Comparison of ENCODE assay signal across 10 cellular contexts in genomic region chr12:111274820-111275219, GRCh38.
DNase-seq lines count a peak whose midpoint lies in the region; ATAC-seq, FAIRE-seq and TF ChIP-seq lines count a peak whose summit lies in the region.
"Had no signal": no experiment of that assay in that cellular context is flagged by ENCODE, and none has a peak within 500 bp of the region (broad histone marks: within the 10 kb centered on the region; RNA-seq: fewer than 3 reads in every experiment).

No MANE protein-coding gene starts in this region.

- TF ChIP-seq RAD21 in Ishikawa (IDR thresholded peaks at IDR 0.05; ENCODE audit: low read depth) = peak; percentile 41

- H3K4me1 Mint-ChIP-seq in mesothelial cell of epicardium = peaks cover 9% of the 10 kb centered on the region
- no peaks in the 10 kb centered on the region for H3K4me1 Mint-ChIP-seq in activated CD4-positive, alpha-beta T cell treated with anti-CD3 and anti-CD28 coated beads, Interleukin-2, amount 10 ng/mL, durations not matched to agents 24 days and 14 days

- peaks cover 51% of the 10 kb centered on the region for H3K27me3 ChIP-seq in adipocyte (replicated peaks; ENCODE audit: control insufficient read depth, insufficient read depth, low read length)

- H3K36me3 ChIP-seq in adipocyte (ENCODE audit: control insufficient read depth, insufficient read depth, low read length, severe bottlenecking) = no peaks in the 10 kb centered on the region

- no peak overlapping the region for H3K27ac Mint-ChIP-seq in mesothelial cell of epicardium
- no peak overlapping the region for H3K27ac Mint-ChIP-seq in activated CD4-positive, alpha-beta T cell treated with anti-CD3 and anti-CD28 coated beads, Interleukin-2, amount 10 ng/mL, durations not matched to agents 24 days and 14 days

- H3K36me3 Mint-ChIP-seq in mesothelial cell of epicardium = peaks cover 6% of the 10 kb centered on the region
- H3K36me3 Mint-ChIP-seq in activated CD4-positive, alpha-beta T cell treated with anti-CD3 and anti-CD28 coated beads, Interleukin-2, amount 10 ng/mL, durations not matched to agents 24 days and 14 days (ENCODE audit: low read depth) = no peaks in the 10 kb centered on the region

- FAIRE-seq in G401.6 (lab: Jason Lieb, UNC) = peak; percentile 54

- no peak overlapping the region for H3K9ac ChIP-seq in adipocyte (ENCODE audit: low read length)

- no peak overlapping the region for H3K4me3 Mint-ChIP-seq in mesothelial cell of epicardium
- H3K4me3 Mint-ChIP-seq in activated CD4-positive, alpha-beta T cell treated with anti-CD3 and anti-CD28 coated beads, Interleukin-2, amount 10 ng/mL, durations not matched to agents 24 days and 14 days = no peak overlapping the region

- TF ChIP-seq CTCF in mesothelial cell of epicardium (IDR thresholded peaks at IDR 0.05; ENCODE audit: unreplicated experiment) = peak; percentile 35

- H3K27me3 Mint-ChIP-seq in mesothelial cell of epicardium (ENCODE audit: low read depth) = peaks cover 1% of the 10 kb centered on the region
- H3K27me3 Mint-ChIP-seq in activated CD4-positive, alpha-beta T cell treated with anti-CD3 and anti-CD28 coated beads, Interleukin-2, amount 10 ng/mL, durations not matched to agents 24 days and 14 days = peaks cover 5% of the 10 kb centered on the region

- peaks cover 4% of the 10 kb centered on the region for H3K9me3 ChIP-seq in adipocyte (ENCODE audit: control insufficient read depth, low read length)

- intact Hi-C loops in activated CD4-positive, alpha-beta T cell treated with anti-CD3 and anti-CD28 coated beads, Interleukin-2, amount 10 ng/mL, durations not matched to agents 24 days and 14 days (cut with micrococcal nuclease) = no loop called here

- no peak for ATAC-seq in GM19455 (IDR thresholded peaks at IDR 0.05; ENCODE audit: unreplicated experiment)
- ATAC-seq: left ventricle myocardium superior had no signal

- H3K9me3 Mint-ChIP-seq in mesothelial cell of epicardium = peaks cover 13% of the 10 kb centered on the region
- H3K9me3 Mint-ChIP-seq in activated CD4-positive, alpha-beta T cell treated with anti-CD3 and anti-CD28 coated beads, Interleukin-2, amount 10 ng/mL, durations not matched to agents 24 days and 14 days = no peaks in the 10 kb centered on the region

- no peak overlapping the region for H3K4me3 ChIP-seq in adipocyte (ENCODE audit: low read length)

- no peak for TF ChIP-seq EP300 in Ishikawa (IDR thresholded peaks at IDR 0.05; ENCODE audit: borderline replicate concordance)

- peaks cover 6% of the 10 kb centered on the region for H3K4me1 ChIP-seq in adipocyte (ENCODE audit: control insufficient read depth, insufficient read depth, low read length)

- peak; percentile 31 for DNase-seq in adipocyte (ENCODE audit: low read depth)
- DNase-seq in mesothelial cell of epicardium (ENCODE audit: low spot score in 2 of 2, unreplicated experiment in 2 of 2) = no peak
- DNase-seq in activated CD4-positive, alpha-beta T cell treated with anti-CD3 and anti-CD28 coated beads, Interleukin-2, amount 10 ng/mL, durations not matched to agents 24 days and 14 days = no peak
- no peak for DNase-seq in T-helper 9 cell
- no peak for DNase-seq in NCI-H1092 treated with DMSO at 0.1 percent for 48 hours (lab: John Stamatoyannopoulos, UW)
- DNase-seq: cortex of kidney, left ventricle myocardium superior had no signal

TF ChIP-seq in Ishikawa, 13 proteins besides CTCF, POLR2A, EP300 and RAD21:
- TF ChIP-seq EGR1 (IDR thresholded peaks at IDR 0.05) (no peak), ZBTB7A (IDR thresholded peaks at IDR 0.05; ENCODE audit: low read depth) (no peak), TEAD4 (IDR thresholded peaks at IDR 0.05) (no peak), CEBPB (IDR thresholded peaks at IDR 0.05) (no peak), FOXM1 (IDR thresholded peaks at IDR 0.05; ENCODE audit: borderline replicate concordance, low read depth) (no peak), YY1 (IDR thresholded peaks at IDR 0.05; ENCODE audit: low read depth) (no peak)
- TF ChIP-seq, protein P1, sequence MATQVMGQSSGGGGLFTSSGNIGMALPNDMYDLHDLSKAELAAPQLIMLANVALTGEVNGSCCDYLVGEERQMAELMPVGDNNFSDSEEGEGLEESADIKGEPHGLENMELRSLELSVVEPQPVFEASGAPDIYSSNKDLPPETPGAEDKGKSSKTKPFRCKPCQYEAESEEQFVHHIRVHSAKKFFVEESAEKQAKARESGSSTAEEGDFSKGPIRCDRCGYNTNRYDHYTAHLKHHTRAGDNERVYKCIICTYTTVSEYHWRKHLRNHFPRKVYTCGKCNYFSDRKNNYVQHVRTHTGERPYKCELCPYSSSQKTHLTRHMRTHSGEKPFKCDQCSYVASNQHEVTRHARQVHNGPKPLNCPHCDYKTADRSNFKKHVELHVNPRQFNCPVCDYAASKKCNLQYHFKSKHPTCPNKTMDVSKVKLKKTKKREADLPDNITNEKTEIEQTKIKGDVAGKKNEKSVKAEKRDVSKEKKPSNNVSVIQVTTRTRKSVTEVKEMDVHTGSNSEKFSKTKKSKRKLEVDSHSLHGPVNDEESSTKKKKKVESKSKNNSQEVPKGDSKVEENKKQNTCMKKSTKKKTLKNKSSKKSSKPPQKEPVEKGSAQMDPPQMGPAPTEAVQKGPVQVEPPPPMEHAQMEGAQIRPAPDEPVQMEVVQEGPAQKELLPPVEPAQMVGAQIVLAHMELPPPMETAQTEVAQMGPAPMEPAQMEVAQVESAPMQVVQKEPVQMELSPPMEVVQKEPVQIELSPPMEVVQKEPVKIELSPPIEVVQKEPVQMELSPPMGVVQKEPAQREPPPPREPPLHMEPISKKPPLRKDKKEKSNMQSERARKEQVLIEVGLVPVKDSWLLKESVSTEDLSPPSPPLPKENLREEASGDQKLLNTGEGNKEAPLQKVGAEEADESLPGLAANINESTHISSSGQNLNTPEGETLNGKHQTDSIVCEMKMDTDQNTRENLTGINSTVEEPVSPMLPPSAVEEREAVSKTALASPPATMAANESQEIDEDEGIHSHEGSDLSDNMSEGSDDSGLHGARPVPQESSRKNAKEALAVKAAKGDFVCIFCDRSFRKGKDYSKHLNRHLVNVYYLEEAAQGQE (IDR thresholded peaks at IDR 0.05; ENCODE audit: low read depth) = no peak
